In the genomic region with DNA sequence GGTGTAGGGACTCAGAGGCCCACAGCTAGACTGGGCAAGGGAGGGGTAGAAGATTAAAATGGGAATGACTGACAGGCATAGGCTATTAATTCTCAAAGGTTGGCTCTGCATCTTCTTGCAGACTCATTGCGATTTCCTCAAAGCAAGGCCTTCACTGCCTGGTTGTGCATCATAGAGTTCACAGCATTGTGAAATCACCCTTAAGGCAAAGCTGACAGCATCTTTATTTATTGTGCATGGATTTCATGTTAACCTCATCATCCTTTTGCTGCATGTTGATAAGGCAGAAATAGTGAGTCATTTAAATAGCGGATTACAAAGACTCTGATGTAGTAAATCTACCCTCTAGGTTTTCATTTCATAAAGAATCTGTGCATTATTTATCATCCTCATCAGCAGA, we compare ENCODE assay signal across 1 cellular context.
A peak's percentile ranks its signal among the peaks of the same experiment; 100 is the strongest.
TF ChIP-seq lines count a peak whose summit lies in the region.

No MANE protein-coding gene starts in this region.

TF ChIP-seq in IMR-90, 13 proteins besides CTCF, POLR2A, EP300 and RAD21 (continued from another document):
- TF ChIP-seq USF2 (IDR thresholded peaks at IDR 0.05; ENCODE audit: low read depth, low read length) = no peak
- peak; percentile 86 for TF ChIP-seq NFE2L2 (IDR thresholded peaks at IDR 0.05; ENCODE audit: low read depth, low read length)
- no peak for TF ChIP-seq CHD1 (IDR thresholded peaks at IDR 0.05; ENCODE audit: low read depth, low read length)
- no peak for TF ChIP-seq MAZ (IDR thresholded peaks at IDR 0.05; ENCODE audit: borderline replicate concordance, low read depth, low read length)
- TF ChIP-seq MXI1 (IDR thresholded peaks at IDR 0.05; ENCODE audit: borderline replicate concordance, low read depth, low read length) = no peak
- TF ChIP-seq SMC3 (IDR thresholded peaks at IDR 0.05; ENCODE audit: low read depth, low read length) = no peak
- TF ChIP-seq, protein P1, sequence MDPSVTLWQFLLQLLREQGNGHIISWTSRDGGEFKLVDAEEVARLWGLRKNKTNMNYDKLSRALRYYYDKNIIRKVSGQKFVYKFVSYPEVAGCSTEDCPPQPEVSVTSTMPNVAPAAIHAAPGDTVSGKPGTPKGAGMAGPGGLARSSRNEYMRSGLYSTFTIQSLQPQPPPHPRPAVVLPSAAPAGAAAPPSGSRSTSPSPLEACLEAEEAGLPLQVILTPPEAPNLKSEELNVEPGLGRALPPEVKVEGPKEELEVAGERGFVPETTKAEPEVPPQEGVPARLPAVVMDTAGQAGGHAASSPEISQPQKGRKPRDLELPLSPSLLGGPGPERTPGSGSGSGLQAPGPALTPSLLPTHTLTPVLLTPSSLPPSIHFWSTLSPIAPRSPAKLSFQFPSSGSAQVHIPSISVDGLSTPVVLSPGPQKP (IDR thresholded peaks at IDR 0.05; ENCODE audit: borderline replicate concordance, low read depth, low read length) = no peak
- no peak for TF ChIP-seq RFX5 (IDR thresholded peaks at IDR 0.05; ENCODE audit: low read depth, low read length)
- TF ChIP-seq CEBPB (IDR thresholded peaks at IDR 0.05; ENCODE audit: low read depth, low read length) = peak; percentile 99
- TF ChIP-seq BHLHE40 (IDR thresholded peaks at IDR 0.05; ENCODE audit: low read depth, low read length) = peak; percentile 26; the same call in 1 of the 2 replicates
- TF ChIP-seq RCOR1 (IDR thresholded peaks at IDR 0.05; ENCODE audit: insufficient replicate concordance, low read length) = no peak
- peak; percentile 56 for TF ChIP-seq MAFK (IDR thresholded peaks at IDR 0.05; ENCODE audit: low read depth, low read length)
